In genomic region chr6:44833248-44833647, GRCh38 we compare ENCODE assay signal across 17 cellular contexts.
A peak's percentile ranks its signal among the peaks of the same experiment; 100 is the strongest.
DNase-seq lines count a peak whose midpoint lies in the region; ATAC-seq and TF ChIP-seq lines count a peak whose summit lies in the region.
"Had no signal": no experiment of that assay in that cellular context is flagged by ENCODE, and none has a peak within 500 bp of the region (broad histone marks: within the 10 kb centered on the region; RNA-seq: fewer than 3 reads in every experiment).

No MANE protein-coding gene starts in this region.

- ATAC-seq in GM18867 (IDR thresholded peaks at IDR 0.05; ENCODE audit: unreplicated experiment) (peak; percentile 82), GM21619 (IDR thresholded peaks at IDR 0.05; ENCODE audit: unreplicated experiment) (peak; percentile 85), HG03135 (IDR thresholded peaks at IDR 0.05; ENCODE audit: unreplicated experiment) (peak; percentile 79), GM21737 (IDR thresholded peaks at IDR 0.05; ENCODE audit: unreplicated experiment) (no peak), SK-N-SH treated with all-trans-retinoic acid at 6 μM for 48 hours (no peak)

- H3K27me3 Mint-ChIP-seq in progenitor cell of endocrine pancreas: no peaks in the 10 kb centered on the region
- H3K27me3 Mint-ChIP-seq: activated CD4-positive, alpha-beta memory T cell treated with anti-CD3 and anti-CD28 coated beads for 36 hours had no signal

- no peaks in the 10 kb centered on the region for H3K36me3 ChIP-seq in WERI-Rb-1
- H3K36me3 ChIP-seq: BLaER1 treated with 17β-estradiol and CSF1 and Interleukin-3, amounts not matched to agents 10 nM and 100 nM had no signal

- H3K27me3 ChIP-seq in WERI-Rb-1 (ENCODE audit: insufficient read depth, low read depth, severe bottlenecking): no peaks in the 10 kb centered on the region
- H3K27me3 ChIP-seq: BLaER1 treated with 17β-estradiol and CSF1 and Interleukin-3, amounts not matched to agents 10 nM and 100 nM had no signal

- H3K4me3 ChIP-seq in WERI-Rb-1 (ENCODE audit: low read depth, low read length): no peak overlapping the region
- H3K4me3 ChIP-seq: BLaER1 treated with 17β-estradiol and CSF1 and Interleukin-3, amounts not matched to agents 10 nM and 100 nM had no signal

- H3K4me1 Mint-ChIP-seq in progenitor cell of endocrine pancreas (ENCODE audit: low read depth): no peaks in the 10 kb centered on the region

- H3K27ac Mint-ChIP-seq in progenitor cell of endocrine pancreas: no peak overlapping the region
- H3K27ac Mint-ChIP-seq: activated CD4-positive, alpha-beta memory T cell treated with anti-CD3 and anti-CD28 coated beads for 36 hours had no signal

- H3K36me3 Mint-ChIP-seq in progenitor cell of endocrine pancreas (ENCODE audit: insufficient read depth): no peaks in the 10 kb centered on the region

- no peak overlapping the region for H3K4me3 Mint-ChIP-seq in progenitor cell of endocrine pancreas (ENCODE audit: low read depth)
- H3K4me3 Mint-ChIP-seq: activated CD4-positive, alpha-beta memory T cell treated with anti-CD3 and anti-CD28 coated beads for 36 hours; immature natural killer cell had no signal

- TF ChIP-seq CTCF in WERI-Rb-1 (IDR thresholded peaks at IDR 0.05; ENCODE audit: low read depth, low read length) (no peak), progenitor cell of endocrine pancreas (IDR thresholded peaks at IDR 0.05; ENCODE audit: unreplicated experiment) (no peak)

- H3K9me3 Mint-ChIP-seq in progenitor cell of endocrine pancreas (ENCODE audit: low read depth): peaks cover 3% of the 10 kb centered on the region
- H3K9me3 Mint-ChIP-seq: activated CD4-positive, alpha-beta memory T cell treated with anti-CD3 and anti-CD28 coated beads for 36 hours; immature natural killer cell had no signal

- no peak for DNase-seq in WERI-Rb-1
- no peak for DNase-seq in progenitor cell of endocrine pancreas (ENCODE audit: low spot score, unreplicated experiment)
- no peak for DNase-seq in HCEC 1CT
- DNase-seq: activated CD4-positive, alpha-beta memory T cell treated with anti-CD3 and anti-CD28 coated beads for 36 hours; activated effector memory CD4-positive, alpha-beta T cell treated with anti-CD3 and anti-CD28 coated beads, Interleukin-2, amount 50 U/mL, for 16 hours; effector CD4-positive, alpha-beta T cell; EL; foreskin fibroblast; immature natural killer cell; NCI-H1436 treated with DMSO at 0.1 percent for 48 hours; NCI-H524 treated with DMSO at 0.1 percent for 48 hours had no signal

- H3K9me3 ChIP-seq in WERI-Rb-1 (ENCODE audit: severe bottlenecking): no peaks in the 10 kb centered on the region
- H3K9me3 ChIP-seq: BLaER1 treated with 17β-estradiol and CSF1 and Interleukin-3, amounts not matched to agents 10 nM and 100 nM had no signal

- H3K27ac ChIP-seq in WERI-Rb-1: peak overlapping the region; percentile 66
- H3K27ac ChIP-seq: BLaER1 treated with 17β-estradiol and CSF1 and Interleukin-3, amounts not matched to agents 10 nM and 100 nM had no signal

TF ChIP-seq in SK-N-SH treated with all-trans-retinoic acid at 6 μM for 48 hours, 23 proteins besides CTCF, POLR2A, EP300 and RAD21:
- no peak for TF ChIP-seq CREB5 (CRISPR knock-in tag; IDR thresholded peaks at IDR 0.05; ENCODE audit: low read depth)
- TF ChIP-seq ZFP30 (CRISPR knock-in tag; IDR thresholded peaks at IDR 0.05): no peak
- no peak for TF ChIP-seq ESRRG (CRISPR knock-in tag; IDR thresholded peaks at IDR 0.05)
- TF ChIP-seq ZNF565 (CRISPR knock-in tag; conservative IDR thresholded peaks at IDR 0.05; ENCODE audit: low read depth): no peak

Comparison
In these comparisons a context has a peak if more than half of its experiments do, and no peak if none do; other contexts are left out.
1. ATAC-seq: peak in GM18867 (single experiment), GM21619 (single experiment) and HG03135 (single experiment); none in GM21737 (single experiment) and SK-N-SH treated with all-trans-retinoic acid at 6 μM for 48 hours (single experiment).